In the genomic region with DNA sequence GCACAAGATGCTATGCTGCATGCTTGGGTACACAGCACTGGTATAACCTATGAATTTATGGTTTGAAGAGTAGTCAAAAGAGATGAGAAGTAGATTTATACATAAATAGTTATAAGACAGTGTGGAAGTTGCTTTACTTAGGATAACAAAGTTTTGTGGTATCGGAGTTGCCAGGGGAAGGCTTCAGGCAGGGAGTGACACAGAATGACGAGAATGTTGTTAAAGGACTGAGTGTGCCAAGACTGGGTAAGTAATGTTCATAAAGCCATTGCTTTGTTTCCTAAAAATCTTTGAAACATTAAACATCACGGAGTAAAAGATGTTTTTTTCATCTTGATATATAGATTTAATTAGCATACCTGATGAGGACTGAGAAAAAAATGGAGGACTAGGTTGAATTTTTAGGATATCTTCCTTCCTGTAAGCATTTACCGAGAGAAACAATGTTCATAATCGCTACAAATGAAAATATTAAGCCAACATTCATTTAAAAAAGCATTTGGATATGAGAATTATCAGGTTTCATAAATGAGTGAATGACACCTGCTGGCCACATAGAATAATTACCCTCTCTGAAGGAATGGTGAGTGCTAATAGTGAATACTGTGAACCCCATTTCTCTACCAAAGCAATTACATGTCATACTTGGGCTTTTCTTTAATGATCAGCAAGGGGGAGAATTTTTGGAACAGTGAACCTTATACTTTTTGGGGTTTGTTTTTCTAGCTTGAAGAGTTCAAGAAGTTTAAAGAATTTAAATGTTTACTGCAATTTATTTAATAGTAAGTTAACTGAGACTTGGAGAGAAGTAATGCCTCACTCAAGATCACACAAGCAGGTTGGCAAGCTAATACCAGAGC, we compare ENCODE assay signal across 8 cellular contexts. TPM values are rescaled to one million over a fixed set of nuclear protein-coding genes. Genes with fewer than 3 reads are reported as not detected.
DNase-seq lines count a peak whose midpoint lies in the region; ATAC-seq and TF ChIP-seq lines count a peak whose summit lies in the region.

No MANE protein-coding gene starts in this region.

- no peaks in the 10 kb centered on the region for H3K79me2 ChIP-seq in mammary epithelial cell (ENCODE audit: insufficient read depth, low read length)

- peak overlapping the region; percentile 33 for H3K4me2 ChIP-seq in mammary epithelial cell (ENCODE audit: insufficient read depth, low read depth, low read length)

- no peaks in the 10 kb centered on the region for H3K4me1 Mint-ChIP-seq in Calu3 (ENCODE audit: low read depth, unreplicated experiment)
- H3K4me1 Mint-ChIP-seq in activated CD4-positive, alpha-beta T cell treated with anti-CD3 and anti-CD28 coated beads, Interleukin-2, amount 10 ng/mL, durations not matched to agents 24 days and 14 days = no peaks in the 10 kb centered on the region

- H3K27ac Mint-ChIP-seq in Calu3 (ENCODE audit: unreplicated experiment) = no peak overlapping the region
- no peak overlapping the region for H3K27ac Mint-ChIP-seq in activated CD4-positive, alpha-beta T cell treated with anti-CD3 and anti-CD28 coated beads, Interleukin-2, amount 10 ng/mL, durations not matched to agents 24 days and 14 days

- H3K9ac ChIP-seq in mammary epithelial cell (ENCODE audit: insufficient read depth, low read length) = no peak overlapping the region

- peak overlapping the region; percentile 2 for H3K27ac ChIP-seq in mammary epithelial cell (ENCODE audit: insufficient read depth, low read depth, low read length)
- no peak overlapping the region for H3K27ac ChIP-seq in lower lobe of right lung

- no peak overlapping the region for H3K4me3 Mint-ChIP-seq in Calu3 (ENCODE audit: low read depth, unreplicated experiment)
- no peak overlapping the region for H3K4me3 Mint-ChIP-seq in activated CD4-positive, alpha-beta T cell treated with anti-CD3 and anti-CD28 coated beads, Interleukin-2, amount 10 ng/mL, durations not matched to agents 24 days and 14 days

- no peaks in the 10 kb centered on the region for H3K36me3 Mint-ChIP-seq in Calu3 (ENCODE audit: insufficient read depth, unreplicated experiment)
- no peaks in the 10 kb centered on the region for H3K36me3 Mint-ChIP-seq in activated CD4-positive, alpha-beta T cell treated with anti-CD3 and anti-CD28 coated beads, Interleukin-2, amount 10 ng/mL, durations not matched to agents 24 days and 14 days (ENCODE audit: low read depth)

- no peaks in the 10 kb centered on the region for H3K9me3 ChIP-seq in mammary epithelial cell (replicated peaks; ENCODE audit: insufficient read depth, low read length)
- no peaks in the 10 kb centered on the region for H3K9me3 ChIP-seq in lower lobe of right lung

- H3K27me3 ChIP-seq in mammary epithelial cell (ENCODE audit: insufficient read depth, low read length) (no peaks in the 10 kb centered on the region), lower lobe of right lung (ENCODE audit: low read depth) (no peaks in the 10 kb centered on the region)

- no peaks in the 10 kb centered on the region for H3K36me3 ChIP-seq in mammary epithelial cell (ENCODE audit: insufficient read depth, low read length)
- no peaks in the 10 kb centered on the region for H3K36me3 ChIP-seq in lower lobe of right lung

- H3K27me3 Mint-ChIP-seq in Calu3 (ENCODE audit: unreplicated experiment) = no peaks in the 10 kb centered on the region
- H3K27me3 Mint-ChIP-seq in activated CD4-positive, alpha-beta T cell treated with anti-CD3 and anti-CD28 coated beads, Interleukin-2, amount 10 ng/mL, durations not matched to agents 24 days and 14 days = peaks cover 2% of the 10 kb centered on the region

- no peak overlapping the region for H2AFZ ChIP-seq in mammary epithelial cell (ENCODE audit: low read depth, low read length)

- BruUV-seq in Calu3 (replicated peaks; lab: Mats Ljungman, UMichigan) (no TSS peak), mammary epithelial cell (replicated peaks; lab: Mats Ljungman, UMichigan) (no TSS peak)

- no peak for DNase-seq in Calu3
- peak; percentile 50 for DNase-seq in NCI-H1694 (lab: John Stamatoyannopoulos, UW)
- peak; percentile 48 for DNase-seq in mammary epithelial cell
- DNase-seq in lower lobe of right lung = no peak
- no peak for DNase-seq in NCI-H1417 treated with DMSO at 0.1 percent for 48 hours (lab: John Stamatoyannopoulos, UW)
- no peak for DNase-seq in activated CD4-positive, alpha-beta T cell treated with anti-CD3 and anti-CD28 coated beads, Interleukin-2, amount 10 ng/mL, durations not matched to agents 24 days and 14 days

- CTCF ChIA-PET in Calu3 (lab: Charles Lee) (no interaction called here), mammary epithelial cell (lab: Charles Lee; ENCODE audit: low non-redundant PET) (interaction anchor here (0.6 kb wide), 1 partner anchor 592 kb away, joined by 4 read pairs; no protein-coding TSS in a partner anchor)

- peak; percentile 65 for ATAC-seq in GM21515 (IDR thresholded peaks at IDR 0.05; ENCODE audit: unreplicated experiment)
- peak; percentile 42 to 61 for ATAC-seq in lower lobe of right lung
- ATAC-seq in GM21526 (IDR thresholded peaks at IDR 0.05; ENCODE audit: low FRiP score, unreplicated experiment) = no peak

- dilution Hi-C loops in mammary epithelial cell (cut with HindIII; ENCODE audit: low sequenced_read_pairs) = no loop called here

- no peaks in the 10 kb centered on the region for H4K20me1 ChIP-seq in mammary epithelial cell (ENCODE audit: insufficient read depth, low read length)

- in situ Hi-C loops in mammary epithelial cell (cut with MboI; ENCODE audit: low sequenced_read_pairs in 2 of 2) = loop anchor here (5.0 to 25.0 kb wide), 4 partner anchors 259 to 1054 kb away; no protein-coding TSS in a partner anchor

- 0% methylated on average over 5 of the region's 5 CpGs for WGBS in mammary epithelial cell (ENCODE audit: low coverage, missing lambda C conversion rate)

- H3K4me1 ChIP-seq in mammary epithelial cell (ENCODE audit: insufficient read depth, low read length) (peaks cover 21% of the 10 kb centered on the region), lower lobe of right lung (peaks cover 10% of the 10 kb centered on the region)

- H3K4me3 ChIP-seq in mammary epithelial cell (replicated peaks in 1 of 3; ENCODE audit: insufficient read depth in 1 of 3, low read depth in 2 of 3, low read length in 3 of 3) (no peak overlapping the region), lower lobe of right lung (no peak overlapping the region)

- no peaks in the 10 kb centered on the region for H3K9me3 Mint-ChIP-seq in Calu3 (ENCODE audit: low read depth, unreplicated experiment)
- no peaks in the 10 kb centered on the region for H3K9me3 Mint-ChIP-seq in activated CD4-positive, alpha-beta T cell treated with anti-CD3 and anti-CD28 coated beads, Interleukin-2, amount 10 ng/mL, durations not matched to agents 24 days and 14 days

- TF ChIP-seq CTCF in Calu3 (IDR thresholded peaks at IDR 0.05; ENCODE audit: unreplicated experiment) = peak; percentile 19
- peak; percentile 49 to 65 for TF ChIP-seq CTCF in mammary epithelial cell (conservative IDR thresholded peaks at IDR 0.05 in 1 of 2, IDR thresholded peaks at IDR 0.05 in 1 of 2; ENCODE audit: extremely low read depth in 1 of 2, insufficient read depth in 1 of 2, low read depth in 1 of 2, low read length in 2 of 2)
- peak; percentile 65 for TF ChIP-seq CTCF in lower lobe of right lung (IDR thresholded peaks at IDR 0.05)

- intact Hi-C loops in Calu3 (cut with micrococcal nuclease; ENCODE audit: unreplicated experiment) (loop anchor here (1.0 to 5.0 kb wide), 4 partner anchors 260 to 1059 kb away; no protein-coding TSS in a partner anchor), mammary epithelial cell (cut with micrococcal nuclease) (loop anchor here (1.0 to 2.0 kb wide), 4 partner anchors 115 to 1057 kb away; no protein-coding TSS in a partner anchor), lower lobe of right lung (cut with DNase I) (loop anchor here (5.0 kb wide), 2 partner anchors 259 to 404 kb away; no protein-coding TSS in a partner anchor)
- intact Hi-C loops in activated CD4-positive, alpha-beta T cell treated with anti-CD3 and anti-CD28 coated beads, Interleukin-2, amount 10 ng/mL, durations not matched to agents 24 days and 14 days (cut with micrococcal nuclease) = loop anchor here (5.0 kb wide), 2 partner anchors 334 to 1684 kb away; no protein-coding TSS in a partner anchor

RNA-seq across cellular contexts. Expression of gene EXTL2, which starts 28.4 kb away (rescaled TPM):
- 11.4 and 13.8 TPM in 2 replicates for total RNA-seq in Calu3 (2022)
- 10 to 100 TPM; 12.1 to 18.2 TPM for total RNA-seq in mammary epithelial cell
- 11.7 TPM for polyA plus RNA-seq in mammary epithelial cell
- polyA minus RNA-seq in mammary epithelial cell = 6.5 TPM
- total RNA-seq in lower lobe of right lung = 10.2 TPM
- total RNA-seq in activated CD4-positive, alpha-beta T cell treated with anti-CD3 and anti-CD28 coated beads, Interleukin-2, amount 10 ng/mL, durations not matched to agents 24 days and 14 days = 2.7 and 2.9 TPM in 2 replicates

RNA-seq across cellular contexts. Expression of gene SLC30A7, which starts 29.6 kb away (rescaled TPM):
- total RNA-seq in Calu3 (2022) = 38.2 and 39.4 TPM in 2 replicates
- 10 to 100 TPM; 46.1 to 81.7 TPM for total RNA-seq in mammary epithelial cell
- 13.7 TPM for polyA plus RNA-seq in mammary epithelial cell
- 57.2 TPM for polyA minus RNA-seq in mammary epithelial cell
- 35.6 TPM for total RNA-seq in lower lobe of right lung
- 40.8 and 41.0 TPM in 2 replicates for total RNA-seq in activated CD4-positive, alpha-beta T cell treated with anti-CD3 and anti-CD28 coated beads, Interleukin-2, amount 10 ng/mL, durations not matched to agents 24 days and 14 days

Comparison
In these comparisons a context has a peak if more than half of its experiments do, and no peak if none do; other contexts are left out.
1. DNase-seq: peak in NCI-H1694 (single experiment) and mammary epithelial cell (single experiment); none in Calu3 (single experiment), lower lobe of right lung (single experiment), NCI-H1417 treated with DMSO at 0.1 percent for 48 hours (single experiment) and activated CD4-positive, alpha-beta T cell treated with anti-CD3 and anti-CD28 coated beads, Interleukin-2, amount 10 ng/mL, durations not matched to agents 24 days and 14 days (single experiment).
2. Peak in every context shown above with its lines, with median percentiles within 50 percentile points of each other: CTCF ChIP-seq.